In the genomic region with DNA sequence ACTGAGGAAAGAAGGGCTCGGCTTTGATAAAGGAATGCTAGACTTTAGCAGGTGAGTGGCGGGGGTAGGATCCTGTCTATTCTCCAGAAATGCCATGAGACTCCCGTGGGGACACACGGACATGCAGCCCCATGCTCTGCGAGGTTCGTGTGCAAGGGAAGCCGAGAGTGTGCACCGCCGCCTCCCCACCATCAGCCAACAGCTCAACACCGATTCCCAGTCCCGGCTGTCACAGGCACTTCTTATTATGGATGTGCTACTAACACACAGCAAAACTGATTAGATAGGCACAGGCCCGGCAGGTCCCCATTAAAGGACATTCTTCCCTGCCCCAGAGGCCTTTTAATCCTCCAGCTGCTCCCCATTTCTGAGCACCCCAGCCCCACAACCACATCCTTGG, we compare ENCODE assay signal across 29 cellular contexts.
A peak's percentile ranks its signal among the peaks of the same experiment; 100 is the strongest.
DNase-seq lines count a peak whose midpoint lies in the region; ATAC-seq and TF ChIP-seq lines count a peak whose summit lies in the region.
"Had no signal": no experiment of that assay in that cellular context is flagged by ENCODE, and none has a peak within 500 bp of the region (broad histone marks: within the 10 kb centered on the region; RNA-seq: fewer than 3 reads in every experiment).

No MANE protein-coding gene starts in this region.

- ATAC-seq in Right ventricle myocardium inferior (peak; percentile 57), heart right ventricle (peak; percentile 31 to 75 (median 56)), memory B cell (ENCODE audit: low read depth) (no peak), HG02759 (IDR thresholded peaks at IDR 0.05; ENCODE audit: unreplicated experiment) (no peak)
- ATAC-seq: A549, Panc1 had no signal

- H3K36me3 Mint-ChIP-seq in memory B cell, result peaks cover 15% of the 10 kb centered on the region

- H3K4me3 Mint-ChIP-seq in memory B cell, result no peak overlapping the region
- H3K4me3 Mint-ChIP-seq: CD8-positive, alpha-beta memory T cell; HFFc6 had no signal

- H3K9me3 Mint-ChIP-seq in memory B cell, result no peaks in the 10 kb centered on the region
- H3K9me3 Mint-ChIP-seq: CD8-positive, alpha-beta memory T cell; HFFc6 had no signal

- peaks cover 34% of the 10 kb centered on the region for H3K4me1 Mint-ChIP-seq in memory B cell

- no peaks in the 10 kb centered on the region for H3K9me3 ChIP-seq in heart right ventricle
- H3K9me3 ChIP-seq: A549, HAP-1 had no signal

- H3K27ac ChIP-seq in heart right ventricle, result peak overlapping the region; percentile 54 to 88 (median 84)
- H3K27ac ChIP-seq: C4-2B, RWPE1, SK-N-MC had no signal

- no peaks in the 10 kb centered on the region for H3K27me3 ChIP-seq in heart right ventricle

- no peak for TF ChIP-seq CTCF in heart right ventricle (IDR thresholded peaks at IDR 0.05)

- H3K36me3 ChIP-seq in heart right ventricle, result no peaks in the 10 kb centered on the region
- H3K36me3 ChIP-seq: HAP-1 had no signal

- peaks cover 10 to 73% (median 51%) of the 10 kb centered on the region in 9 donors for H3K4me1 ChIP-seq in heart right ventricle
- H3K4me1 ChIP-seq: HAP-1 had no signal

- intact Hi-C loops in Right ventricle myocardium inferior (cut with DNase I), result loop anchor here (2.0 to 10.0 kb wide), 2 partner anchors 22 to 88 kb away; no protein-coding TSS in a partner anchor
- intact Hi-C loops in cardiac septum (cut with DNase I), result no loop called here
- intact Hi-C loops in heart right ventricle (cut with DNase I), result no loop called here

- no peak overlapping the region for H3K4me3 ChIP-seq in heart right ventricle
- H3K4me3 ChIP-seq: A549, HAP-1, SK-N-MC had no signal

- H3K27ac Mint-ChIP-seq in memory B cell, result peak overlapping the region; percentile 18
- H3K27ac Mint-ChIP-seq: HFFc6 had no signal

- 36 to 58% methylated on average over 12 of the region's 12 CpGs for WGBS in heart right ventricle, 2 donors

- no peaks in the 10 kb centered on the region for H3K27me3 Mint-ChIP-seq in memory B cell

- no peak for DNase-seq in Right ventricle myocardium inferior (ENCODE audit: missing footprints)
- no peak for DNase-seq in cardiac septum (ENCODE audit: low spot score)
- peak; percentile 52 to 61 for DNase-seq in heart right ventricle
- DNase-seq in memory B cell (ENCODE audit: low spot score in 2 of 2), result no peak
- no peak for DNase-seq in NCI-H146 treated with DMSO at 0.1 percent for 48 hours (lab: John Stamatoyannopoulos, UW; ENCODE audit: unreplicated experiment)
- DNase-seq in activated CD8-positive, alpha-beta memory T cell treated with anti-CD3 and anti-CD28 coated beads, Interleukin-2, amount 50 U/mL, for 4 hours, result no peak
- DNase-seq: CD8-positive, alpha-beta memory T cell; DMS 273 treated with DMSO at 0.1 percent for 48 hours; DMS79; EL; GDM1; GOT3; HFFc6; NCI-H1048; NCI-H1417; NCI-H1694 treated with DMSO at 0.1 percent for 48 hours; NCI-H2081; NCI-H2171; NCI-H226; NCI-H510A; NCI-H69; SIG-M5 had no signal

Comparison
In these comparisons a context has a peak if more than half of its experiments do, and no peak if none do; other contexts are left out.
1. DNase-seq: peak in heart right ventricle (2 of 2); none in Right ventricle myocardium inferior (single experiment), cardiac septum (single experiment), memory B cell (0 of 2), NCI-H146 treated with DMSO at 0.1 percent for 48 hours (single experiment) and activated CD8-positive, alpha-beta memory T cell treated with anti-CD3 and anti-CD28 coated beads, Interleukin-2, amount 50 U/mL, for 4 hours (single experiment).
2. ATAC-seq: peak in Right ventricle myocardium inferior (single experiment) and heart right ventricle (8 of 8); none in memory B cell (single experiment) and HG02759 (single experiment).